In the genomic region with DNA sequence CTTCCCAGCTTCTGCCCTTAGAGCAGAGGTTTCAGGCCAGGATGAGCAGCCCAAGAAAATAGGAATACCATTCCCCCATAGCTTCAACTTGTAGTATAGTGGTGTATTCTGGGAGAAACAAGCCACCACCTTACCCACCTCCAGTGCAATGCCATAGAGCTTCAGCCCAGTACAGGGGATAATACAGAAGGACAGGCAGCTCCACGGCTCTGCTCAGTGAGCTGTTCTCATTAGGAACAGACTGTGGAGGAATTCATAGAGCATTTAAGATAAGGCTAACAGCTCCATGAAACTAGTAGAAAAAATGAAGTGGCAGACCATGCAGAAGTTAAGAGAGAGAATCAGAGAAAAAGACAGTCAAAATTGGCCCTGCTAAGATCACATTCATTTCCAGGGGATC, we compare ENCODE assay signal across 7 cellular contexts.
"Had no signal": no experiment of that assay in that cellular context is flagged by ENCODE, and none has a peak within 500 bp of the region (broad histone marks: within the 10 kb centered on the region; RNA-seq: fewer than 3 reads in every experiment).

No MANE protein-coding gene starts in this region.

- H3K27ac ChIP-seq: GM23248, HL-60 had no signal

- DNase-seq: GM23248, H9, HCEC 1CT had no signal

- H3K9ac ChIP-seq: GM23248 had no signal

- ATAC-seq: HepG2 had no signal

- FAIRE-seq: H1, H54, HepG2 had no signal

- H2AFZ ChIP-seq: GM23248 had no signal

- H3K4me3 ChIP-seq: GM23248 had no signal
